Comparison of ENCODE assay signal across 11 cellular contexts in genomic region chr11:66023186-66023440, GRCh38. TPM values are rescaled to one million over a fixed set of nuclear protein-coding genes. Genes with fewer than 3 reads are reported as not detected.
DNase-seq lines count a peak whose midpoint lies in the region; FAIRE-seq and TF ChIP-seq lines count a peak whose summit lies in the region.
"Not testable (repeated sequence)": the region's sequence is repeated elsewhere in the genome, so short reads cannot be mapped to it uniquely, and the experiment has no call there.
"Had no signal": no experiment of that assay in that cellular context is flagged by ENCODE, and none has a peak within 500 bp of the region (broad histone marks: within the 10 kb centered on the region; RNA-seq: fewer than 3 reads in every experiment).

No MANE protein-coding gene starts in this region.

- not testable (repeated sequence) for H4K5ac ChIP-seq in H1 (ENCODE audit: insufficient read length, low read depth, low read length)

- H4K20me1 ChIP-seq in KMS-11 (ENCODE audit: insufficient read depth); H1 (replicated peaks in 1 of 2; ENCODE audit: control insufficient read depth in 1 of 2, insufficient read depth in 2 of 2, low read length in 2 of 2): not testable (repeated sequence)

- H3K23me2 ChIP-seq in H1 (ENCODE audit: low read depth, low read length), result not testable (repeated sequence)

- H3K4me1 ChIP-seq in KMS-11 (ENCODE audit: low read depth, poor library complexity, severe bottlenecking) (peaks cover 40% of the 10 kb centered on the region), skeletal muscle satellite cell (ENCODE audit: control insufficient read depth, insufficient read depth, low read length) (peaks cover 29% of the 10 kb centered on the region)
- not testable (repeated sequence) for H3K4me1 ChIP-seq in H1 (replicated peaks in 1 of 4; ENCODE audit: control insufficient read depth in 3 of 4, insufficient read depth in 4 of 4, low read length in 3 of 4)

- H2BK15ac ChIP-seq in H1 (ENCODE audit: low read length), result not testable (repeated sequence)

- POLR2A ChIA-PET in H1 (lab: Charles Lee; ENCODE audit: partially characterized antibody), result interaction anchor here (1.7 kb wide), 1 partner anchor 21 kb away, joined by 6 read pairs; the partner anchor contains the start of genes BANF1 and EIF1AD

- not testable (repeated sequence) for H3K27me3 ChIP-seq in KMS-11 (ENCODE audit: insufficient read depth, low read depth); skeletal muscle satellite cell (ENCODE audit: control insufficient read depth, insufficient read depth, low read length)
- H3K27me3 ChIP-seq in H1 (replicated peaks in 1 of 4; ENCODE audit: control insufficient read depth in 3 of 4, extremely low read depth in 1 of 4, insufficient read depth in 3 of 4, low read length in 3 of 4), result peaks cover 0 to 18% (median 5%) of the 10 kb centered on the region in 4 experiments; a peak in 4 of 7 replicates

- TF ChIP-seq RAD21 in H1 (IDR thresholded peaks at IDR 0.05 in 1 of 2, conservative IDR thresholded peaks at IDR 0.05 in 1 of 2; ENCODE audit: low read depth in 2 of 2, low read length in 2 of 2), result not testable (repeated sequence)

- not testable (repeated sequence) for H3K36me3 ChIP-seq in KMS-11 (ENCODE audit: insufficient read depth); H1 (ENCODE audit: control insufficient read depth in 2 of 4, insufficient read depth in 4 of 4, low read length in 3 of 4); skeletal muscle satellite cell (ENCODE audit: insufficient read depth, low read length)

- H3K9ac ChIP-seq in KMS-11; H1 (replicated peaks in 1 of 4; ENCODE audit: extremely low read depth in 1 of 4, low read depth in 3 of 4, low read length in 3 of 4); skeletal muscle satellite cell (ENCODE audit: low read depth, low read length): not testable (repeated sequence)

- H2BK12ac ChIP-seq in H1 (ENCODE audit: low read depth, low read length), result peak overlapping the region; percentile 39; the same call in 1 of the 2 replicates

- not testable (repeated sequence) for H3K79me2 ChIP-seq in KMS-11 (ENCODE audit: insufficient read depth, low read depth); H1 (ENCODE audit: control insufficient read depth in 1 of 2, insufficient read depth in 2 of 2, low read length in 2 of 2)

- H3K4ac ChIP-seq in H1 (replicated peaks; ENCODE audit: insufficient read length, low read depth, low read length), result not testable (repeated sequence)

- H3K23ac ChIP-seq in H1 (ENCODE audit: insufficient read length), result not testable (repeated sequence)

- not testable (repeated sequence) for H3K27ac ChIP-seq in KMS-11; H1 (ENCODE audit: low read depth, low read length)
- H3K27ac ChIP-seq in VCaP, result peak overlapping the region; percentile 20; the same call in 1 of the 2 replicates

- H3K18ac ChIP-seq in H1 (ENCODE audit: extremely low read depth, low read length), result not testable (repeated sequence)

- not testable (repeated sequence) for H4K8ac ChIP-seq in H1 (ENCODE audit: extremely low read depth, insufficient read depth, low read length)

- H3K79me1 ChIP-seq in H1 (ENCODE audit: low read depth, low read length), result not testable (repeated sequence)

- DNase-seq in H1 (ENCODE audit: low read depth in 1 of 2, low spot score in 2 of 2), result not testable (repeated sequence)

- CTCF ChIA-PET in H1 (lab: Charles Lee; ENCODE audit: partially characterized antibody), result interaction anchor here (1.0 to 4.1 kb wide), 18 partner anchors 10 to 171 kb away, joined by 3 to 39 read pairs (median 9); partner anchors contain the start of genes BANF1, CST6, CTSW and EIF1AD

- H2BK5ac ChIP-seq in H1 (ENCODE audit: low read depth, low read length), result not testable (repeated sequence)

- not testable (repeated sequence) for FAIRE-seq in H1 (lab: Jason Lieb, UNC)

- not testable (repeated sequence) for H2AK5ac ChIP-seq in H1 (ENCODE audit: low read depth, low read length)

- not testable (repeated sequence) for H2BK120ac ChIP-seq in H1 (replicated peaks; ENCODE audit: low read depth, low read length)

- TF ChIP-seq CTCF in KMS-11 (conservative IDR thresholded peaks at IDR 0.05; ENCODE audit: low read depth, low read length); VCaP (conservative IDR thresholded peaks at IDR 0.05); H1 (IDR thresholded peaks at IDR 0.05; ENCODE audit: control extremely low read depth in 1 of 3, insufficient read depth in 1 of 3, low read depth in 1 of 3, low read length in 3 of 3): not testable (repeated sequence)

- H4K91ac ChIP-seq in H1 (replicated peaks; ENCODE audit: insufficient read length, low read length), result not testable (repeated sequence)

- H3K4me2 ChIP-seq in KMS-11; H1 (ENCODE audit: insufficient read depth in 1 of 2, low read depth in 2 of 2, low read length in 2 of 2): not testable (repeated sequence)
- H3K4me2 ChIP-seq in skeletal muscle satellite cell (ENCODE audit: low read length), result peak overlapping the region; percentile 84

- WGBS in H1 (ENCODE audit: extremely low coverage in 1 of 2, insufficient coverage in 1 of 2, insufficient read length in 1 of 2, insufficient replicate concordance in 2 of 2, low coverage in 1 of 2, low lambda C conversion rate in 2 of 2, missing lambda C conversion rate in 1 of 2), 2 experiments, result 88% methylated on average over 4 of the region's 5 CpGs; no CpG with 5 or more reads in 1 of the 2 experiments

- not testable (repeated sequence) for H3K4me3 ChIP-seq in KMS-11 (IDR thresholded peaks at IDR 0.05; ENCODE audit: insufficient read depth, low read depth, low read length); H1 (ENCODE audit: extremely low read depth in 1 of 4, insufficient read depth in 2 of 4, low read depth in 3 of 4, low read length in 4 of 4); skeletal muscle satellite cell (ENCODE audit: low read length)

- H2AFZ ChIP-seq in KMS-11 (ENCODE audit: low read depth), result 0 out of 2 replicates have a peak overlapping the region, but pooled peaks have one; percentile 62
- not testable (repeated sequence) for H2AFZ ChIP-seq in H1 (ENCODE audit: low read length)

- H3K56ac ChIP-seq in H1 (replicated peaks; ENCODE audit: insufficient read length, low read depth, low read length), result not testable (repeated sequence)

- TF ChIP-seq POLR2A in H1 (IDR thresholded peaks at IDR 0.05; ENCODE audit: control extremely low read depth in 1 of 2, low read depth in 2 of 2, low read length in 2 of 2), result not testable (repeated sequence)

- H3K9me3 ChIP-seq in H1 (ENCODE audit: insufficient read depth in 2 of 2, low read depth in 1 of 2, low read length in 1 of 2); skeletal muscle satellite cell (replicated peaks; ENCODE audit: low read length): not testable (repeated sequence)

- not testable (repeated sequence) for H2BK20ac ChIP-seq in H1 (ENCODE audit: low read length)

- not testable (repeated sequence) for TF ChIP-seq EP300 in H1 (IDR thresholded peaks at IDR 0.05; ENCODE audit: borderline replicate concordance in 1 of 2, low read depth in 2 of 2, low read length in 2 of 2)

- not testable (repeated sequence) for H3K14ac ChIP-seq in H1 (ENCODE audit: insufficient read length)

RNA-seq across cellular contexts. Expression of gene CATSPER1, which starts 3.2 kb away (rescaled TPM):
- not detected in 2 replicates for total RNA-seq in H1 (2021; fragmentation: NEBNext Ultra II Directional; extraction: Animal tissue kit (Norgen Biotek cat#: 25700))
- polyA plus RNA-seq in H1 (2011; rRNA removed), result not detected in 2 replicates
- not detected for polyA plus RNA-seq in H1 (2011; cell fraction: cytosol; rRNA removed)
- 0.07 TPM for polyA plus RNA-seq in H1 (2011; cell fraction: nucleus; rRNA removed)
- not detected in 4 replicates for polyA plus RNA-seq in H1 (2012, experiment 1 of 2)
- polyA plus RNA-seq in H1 (2012, experiment 2 of 2), result not detected
- polyA plus RNA-seq in H1 (2013, experiment 1 of 2), result not detected
- polyA plus RNA-seq in H1 (2013, experiment 2 of 2), result not detected
- polyA minus RNA-seq in H1 (2011; rRNA and poly(A)+ RNA removed), result not detected in 2 replicates
- not detected for polyA minus RNA-seq in H1 (2011; cell fraction: cytosol; rRNA and poly(A)+ RNA removed)
- not detected for polyA minus RNA-seq in H1 (2011; cell fraction: nucleus; rRNA and poly(A)+ RNA removed)
- total RNA-seq in skeletal muscle satellite cell (2012; rRNA removed), result 0.44 and 1.0 TPM in 2 replicates
- total RNA-seq: A673; CD4-positive, alpha-beta memory T cell; H9 had no signal
- polyA plus RNA-seq: CD4-positive, alpha-beta memory T cell had no signal

RNA-seq across cellular contexts. Expression of gene CST6, which starts 11.3 kb away (rescaled TPM):
- total RNA-seq in H1 (2021; fragmentation: NEBNext Ultra II Directional; extraction: Animal tissue kit (Norgen Biotek cat#: 25700)), result 1.6 and 1.8 TPM in 2 replicates
- 7.6 and 8.6 TPM in 2 replicates for polyA plus RNA-seq in H1 (2011; rRNA removed)
- 7.3 TPM for polyA plus RNA-seq in H1 (2011; cell fraction: cytosol; rRNA removed)
- polyA plus RNA-seq in H1 (2011; cell fraction: nucleus; rRNA removed), result 5.4 TPM
- 1.7 to 3.7 TPM (median 3.2 TPM) in 4 replicates for polyA plus RNA-seq in H1 (2012, experiment 1 of 2)
- 2.0 TPM for polyA plus RNA-seq in H1 (2012, experiment 2 of 2)
- 2.4 TPM for polyA plus RNA-seq in H1 (2013, experiment 1 of 2)
- 3.8 TPM for polyA plus RNA-seq in H1 (2013, experiment 2 of 2)
- polyA minus RNA-seq in H1 (2011; rRNA and poly(A)+ RNA removed), result 1.0 TPM in 1 of 2 replicates, not detected in the other
- not detected for polyA minus RNA-seq in H1 (2011; cell fraction: cytosol; rRNA and poly(A)+ RNA removed)
- polyA minus RNA-seq in H1 (2011; cell fraction: nucleus; rRNA and poly(A)+ RNA removed), result not detected
- total RNA-seq in skeletal muscle satellite cell (2012; rRNA removed), result 0.76 and 1.3 TPM in 2 replicates
- total RNA-seq: A172; CD4-positive, alpha-beta memory T cell; H4; H9 had no signal
- polyA plus RNA-seq: CD4-positive, alpha-beta memory T cell had no signal

RNA-seq across cellular contexts. Expression of gene BANF1, which starts 20.8 kb away (rescaled TPM):
- 330 and 345 TPM in 2 replicates for total RNA-seq in H1 (2021; fragmentation: NEBNext Ultra II Directional; extraction: Animal tissue kit (Norgen Biotek cat#: 25700))
- 467 and 516 TPM in 2 replicates for polyA plus RNA-seq in H1 (2011; rRNA removed)
- polyA plus RNA-seq in H1 (2011; cell fraction: cytosol; rRNA removed), result 279 TPM
- 196 TPM for polyA plus RNA-seq in H1 (2011; cell fraction: nucleus; rRNA removed)
- 272 to 330 TPM (median 304 TPM) in 4 replicates for polyA plus RNA-seq in H1 (2012, experiment 1 of 2)
- polyA plus RNA-seq in H1 (2012, experiment 2 of 2), result 664 TPM
- 388 TPM for polyA plus RNA-seq in H1 (2013, experiment 1 of 2)
- polyA plus RNA-seq in H1 (2013, experiment 2 of 2), result 393 TPM
- polyA minus RNA-seq in H1 (2011; rRNA and poly(A)+ RNA removed), result 77.9 and 102 TPM in 2 replicates
- 63.5 TPM for polyA minus RNA-seq in H1 (2011; cell fraction: cytosol; rRNA and poly(A)+ RNA removed)
- polyA minus RNA-seq in H1 (2011; cell fraction: nucleus; rRNA and poly(A)+ RNA removed), result 47.2 TPM
- 23.1 and 36.3 TPM in 2 replicates for total RNA-seq in skeletal muscle satellite cell (2012; rRNA removed)

RNA-seq across cellular contexts. Expression of gene EIF1AD, which starts 21.2 kb away (rescaled TPM):
- 35.8 and 39.9 TPM in 2 replicates for total RNA-seq in H1 (2021; fragmentation: NEBNext Ultra II Directional; extraction: Animal tissue kit (Norgen Biotek cat#: 25700))
- 29.5 and 32.6 TPM in 2 replicates for polyA plus RNA-seq in H1 (2011; rRNA removed)
- polyA plus RNA-seq in H1 (2011; cell fraction: cytosol; rRNA removed), result 31.9 TPM
- polyA plus RNA-seq in H1 (2011; cell fraction: nucleus; rRNA removed), result 21.0 TPM
- polyA plus RNA-seq in H1 (2012, experiment 1 of 2), result 27.2 to 28.5 TPM (median 27.4 TPM) in 4 replicates
- polyA plus RNA-seq in H1 (2012, experiment 2 of 2), result 17.3 TPM
- polyA plus RNA-seq in H1 (2013, experiment 1 of 2), result 22.8 TPM
- polyA plus RNA-seq in H1 (2013, experiment 2 of 2), result 22.6 TPM
- polyA minus RNA-seq in H1 (2011; rRNA and poly(A)+ RNA removed), result 55.2 and 66.1 TPM in 2 replicates
- polyA minus RNA-seq in H1 (2011; cell fraction: cytosol; rRNA and poly(A)+ RNA removed), result 21.1 TPM
- 16.9 TPM for polyA minus RNA-seq in H1 (2011; cell fraction: nucleus; rRNA and poly(A)+ RNA removed)
- total RNA-seq in skeletal muscle satellite cell (2012; rRNA removed), result 29.2 and 29.9 TPM in 2 replicates

RNA-seq across cellular contexts. Expression of gene GAL3ST3, which starts 25.8 kb away (rescaled TPM):
- total RNA-seq in H1 (2021; fragmentation: NEBNext Ultra II Directional; extraction: Animal tissue kit (Norgen Biotek cat#: 25700)), result 21.1 and 21.4 TPM in 2 replicates
- 21.1 and 35.0 TPM in 2 replicates for polyA plus RNA-seq in H1 (2011; rRNA removed)
- 17.0 TPM for polyA plus RNA-seq in H1 (2011; cell fraction: cytosol; rRNA removed)
- polyA plus RNA-seq in H1 (2011; cell fraction: nucleus; rRNA removed), result 26.0 TPM
- 10.8 to 19.1 TPM (median 17.8 TPM) in 4 replicates for polyA plus RNA-seq in H1 (2012, experiment 1 of 2)
- 15.7 TPM for polyA plus RNA-seq in H1 (2012, experiment 2 of 2)
- 24.0 TPM for polyA plus RNA-seq in H1 (2013, experiment 1 of 2)
- 27.1 TPM for polyA plus RNA-seq in H1 (2013, experiment 2 of 2)
- polyA minus RNA-seq in H1 (2011; rRNA and poly(A)+ RNA removed), result 4.0 and 4.9 TPM in 2 replicates
- 14.5 TPM for polyA minus RNA-seq in H1 (2011; cell fraction: cytosol; rRNA and poly(A)+ RNA removed)
- 14.6 TPM for polyA minus RNA-seq in H1 (2011; cell fraction: nucleus; rRNA and poly(A)+ RNA removed)
- total RNA-seq in skeletal muscle satellite cell (2012; rRNA removed), result not detected in 2 replicates
- total RNA-seq: A172; Calu3; CD4-positive, alpha-beta memory T cell; H4 had no signal
- polyA plus RNA-seq: BJ; CD4-positive, alpha-beta memory T cell had no signal
